ENCODE assay signal across 18 cellular contexts in genomic region chr7:40866601-40867000, GRCh38.
A peak's percentile ranks its signal among the peaks of the same experiment; 100 is the strongest.
DNase-seq lines count a peak whose midpoint lies in the region; TF ChIP-seq lines count a peak whose summit lies in the region.
"Had no signal": no experiment of that assay in that cellular context is flagged by ENCODE, and none has a peak within 500 bp of the region (broad histone marks: within the 10 kb centered on the region; RNA-seq: fewer than 3 reads in every experiment).

No MANE protein-coding gene starts in this region.

- H3K36me3 Mint-ChIP-seq in endodermal cell (ENCODE audit: low read depth) (no peaks in the 10 kb centered on the region), mesothelial cell of epicardium (peaks cover 8% of the 10 kb centered on the region)

- no peak overlapping the region for H3K27ac Mint-ChIP-seq in endodermal cell
- H3K27ac Mint-ChIP-seq in mesothelial cell of epicardium: no peak overlapping the region

- H3K23ac ChIP-seq in mesenchymal stem cell (ENCODE audit: low read length in 2 of 2): no peak overlapping the region

- H3K4me1 Mint-ChIP-seq in endodermal cell (peaks cover 13% of the 10 kb centered on the region), mesothelial cell of epicardium (peaks cover 4% of the 10 kb centered on the region)

- no peak overlapping the region for H3K18ac ChIP-seq in mesenchymal stem cell (ENCODE audit: low read depth in 1 of 2, low read length in 2 of 2)

- no peak overlapping the region for H3K14ac ChIP-seq in mesenchymal stem cell (ENCODE audit: low read length in 2 of 2)

- no peak overlapping the region for H2BK12ac ChIP-seq in mesenchymal stem cell (ENCODE audit: low read length in 2 of 2)

- H3K36me3 ChIP-seq in endodermal cell (ENCODE audit: control insufficient read depth, insufficient read depth, low read length) (no peaks in the 10 kb centered on the region), mesenchymal stem cell (ENCODE audit: control insufficient read depth in 1 of 2, insufficient read depth in 2 of 2, low read depth in 1 of 2, low read length in 2 of 2) (no peaks in the 10 kb centered on the region)
- H3K36me3 ChIP-seq: ascending aorta, esophagus squamous epithelium had no signal

- no peak overlapping the region for H2AFZ ChIP-seq in mesenchymal stem cell (ENCODE audit: low read depth, low read length)

- H3K27me3 ChIP-seq in endodermal cell (ENCODE audit: control insufficient read depth, insufficient read depth, low read length, poor library complexity, severe bottlenecking) (no peaks in the 10 kb centered on the region), mesenchymal stem cell (ENCODE audit: control insufficient read depth in 1 of 2, insufficient read depth in 1 of 2, low read length in 2 of 2) (no peaks in the 10 kb centered on the region)
- H3K27me3 ChIP-seq: ascending aorta, dorsolateral prefrontal cortex, esophagus squamous epithelium had no signal

- no peaks in the 10 kb centered on the region for H3K27me3 Mint-ChIP-seq in endodermal cell (ENCODE audit: insufficient read depth)
- H3K27me3 Mint-ChIP-seq in mesothelial cell of epicardium (ENCODE audit: low read depth): no peaks in the 10 kb centered on the region

- no peak overlapping the region for H3K4me3 ChIP-seq in AG09309 (ENCODE audit: control insufficient read depth, low read depth, low read length)
- H3K4me3 ChIP-seq in endodermal cell (ENCODE audit: low read length): no peak overlapping the region
- no peak overlapping the region for H3K4me3 ChIP-seq in mesenchymal stem cell (ENCODE audit: insufficient read depth in 1 of 2, low read depth in 1 of 2, low read length in 2 of 2)
- H3K4me3 ChIP-seq: ascending aorta, dorsolateral prefrontal cortex, esophagus squamous epithelium had no signal

- H3K4me1 ChIP-seq in endodermal cell (ENCODE audit: control insufficient read depth, insufficient read depth, low read length): no peaks in the 10 kb centered on the region
- no peaks in the 10 kb centered on the region for H3K4me1 ChIP-seq in mesenchymal stem cell (ENCODE audit: control insufficient read depth, insufficient read depth, low read depth, low read length)
- H3K4me1 ChIP-seq: ascending aorta, esophagus squamous epithelium had no signal

- no peak overlapping the region for H3K4ac ChIP-seq in mesenchymal stem cell (ENCODE audit: low read depth in 1 of 2, low read length in 2 of 2)

- peak; percentile 48 for TF ChIP-seq CTCF in AG09309 (IDR thresholded peaks at IDR 0.05; ENCODE audit: control insufficient read depth, insufficient read depth, low read depth, low read length, missing control alignments)
- peak; percentile 32 for TF ChIP-seq CTCF in endodermal cell (conservative IDR thresholded peaks at IDR 0.05)
- no peak for TF ChIP-seq CTCF in mesothelial cell of epicardium (IDR thresholded peaks at IDR 0.05; ENCODE audit: unreplicated experiment)

- no peaks in the 10 kb centered on the region for H3K79me1 ChIP-seq in mesenchymal stem cell (replicated peaks; ENCODE audit: low read length, poor library complexity, severe bottlenecking)

- H2BK15ac ChIP-seq in mesenchymal stem cell (ENCODE audit: low read depth, poor library complexity, severe bottlenecking): peak overlapping the region; percentile 34

- H2AK5ac ChIP-seq in mesenchymal stem cell (ENCODE audit: low read length, severe bottlenecking): no peak overlapping the region

- H3K4me3 Mint-ChIP-seq in endodermal cell (no peak overlapping the region), mesothelial cell of epicardium (no peak overlapping the region)

- H3K27ac ChIP-seq in endodermal cell (ENCODE audit: low read depth, low read length): no peak overlapping the region
- H3K27ac ChIP-seq in mesenchymal stem cell (ENCODE audit: low read length, poor library complexity, severe bottlenecking): no peak overlapping the region
- H3K27ac ChIP-seq: ascending aorta, dorsolateral prefrontal cortex, esophagus squamous epithelium had no signal

- H3K9me3 Mint-ChIP-seq in endodermal cell (peaks cover 14% of the 10 kb centered on the region), mesothelial cell of epicardium (peaks cover 19% of the 10 kb centered on the region)

- H2BK5ac ChIP-seq in mesenchymal stem cell (ENCODE audit: low read depth, low read length, poor library complexity, severe bottlenecking): no peak overlapping the region

- DNase-seq in AG09309 (ENCODE audit: low read depth) (peak; percentile 31), NCI-H69 (lab: John Stamatoyannopoulos, UW) (peak; percentile 2), endodermal cell (peak; percentile 71), mesenchymal stem cell (no peak), NCI-H526 (lab: John Stamatoyannopoulos, UW) (no peak), mesothelial cell of epicardium (ENCODE audit: low spot score in 2 of 2, unreplicated experiment in 2 of 2) (no peak)
- DNase-seq in activated T-cell treated with anti-CD3 and anti-CD28 coated beads, Interleukin-2, amount 50 U/mL, for 1 hour: no peak
- DNase-seq in effector CD4-positive, alpha-beta T cell: no peak
- DNase-seq: activated CD4-positive, alpha-beta T cell treated with anti-CD3 and anti-CD28 coated beads for 4 hours; activated naive CD4-positive, alpha-beta T cell treated with Interleukin-2 at 50 U/mL for 16 hours; COR-L47; dorsolateral prefrontal cortex; esophagus squamous epithelium; left colon; NCI-H1694 treated with DMSO at 0.1 percent for 48 hours; NCI-H226; stimulated activated CD4-positive, alpha-beta T cell treated with anti-CD3 and anti-CD28 coated beads, Interleukin-4, amount 100 ng/mL, for 1 hour had no signal

- WGBS in endodermal cell (ENCODE audit: insufficient coverage in 1 of 2, insufficient read length in 1 of 2), 2 experiments: 54 to 68% methylated on average over 2 to 9 of the region's 10 CpGs
- WGBS in mesenchymal stem cell: 76% methylated on average over 10 of the region's 10 CpGs

- H3K9me3 ChIP-seq in endodermal cell (ENCODE audit: control insufficient read depth, low read length) (peaks cover 12% of the 10 kb centered on the region), mesenchymal stem cell (ENCODE audit: control insufficient read depth, low read length) (peaks cover 5% of the 10 kb centered on the region)

- H3K9ac ChIP-seq in endodermal cell (ENCODE audit: extremely low read depth, low read length, poor library complexity, severe bottlenecking) (no peak overlapping the region), mesenchymal stem cell (ENCODE audit: low read length) (no peak overlapping the region)

- H2BK120ac ChIP-seq in mesenchymal stem cell (ENCODE audit: low read depth, low read length): no peak overlapping the region

- no peak overlapping the region for H3K4me2 ChIP-seq in mesenchymal stem cell (ENCODE audit: low read length, poor library complexity, severe bottlenecking)

- H4K8ac ChIP-seq in mesenchymal stem cell (ENCODE audit: low read length): no peak overlapping the region

- no peak overlapping the region for H4K91ac ChIP-seq in mesenchymal stem cell (ENCODE audit: low read length)

Comparison
In these comparisons a context has a peak if more than half of its experiments do, and no peak if none do; other contexts are left out.
1. DNase-seq: peak in AG09309 (single experiment), NCI-H69 (single experiment) and endodermal cell (single experiment); none in mesenchymal stem cell (single experiment), activated T-cell treated with anti-CD3 and anti-CD28 coated beads, Interleukin-2, amount 50 U/mL, for 1 hour (single experiment), effector CD4-positive, alpha-beta T cell (single experiment), NCI-H526 (0 of 2) and mesothelial cell of epicardium (0 of 2).